ENCODE assay signal across 21 cellular contexts in genomic region chr18:10499230-10499629, GRCh38. TPM values are rescaled to one million over a fixed set of nuclear protein-coding genes. Genes with fewer than 3 reads are reported as not detected.
DNase-seq lines count a peak whose midpoint lies in the region; ATAC-seq, FAIRE-seq and TF ChIP-seq lines count a peak whose summit lies in the region.
"Had no signal": no experiment of that assay in that cellular context is flagged by ENCODE, and none has a peak within 500 bp of the region (broad histone marks: within the 10 kb centered on the region; RNA-seq: fewer than 3 reads in every experiment).

No MANE protein-coding gene starts in this region.

- in situ Hi-C loops in GM12878 (cut with MboI), result no loop called here

- TF ChIP-seq POLR2A in GM12878 (IDR thresholded peaks at IDR 0.05; ENCODE audit: low read depth, low read length), result no peak

- H4K20me1 ChIP-seq in BLaER1 treated with 17β-estradiol and CSF1 and Interleukin-3, amounts not matched to agents 10 nM and 100 nM, result no peaks in the 10 kb centered on the region
- no peaks in the 10 kb centered on the region for H4K20me1 ChIP-seq in GM12878 (ENCODE audit: control insufficient read depth, insufficient read depth)

- peak in 1 of 2 experiments; percentile 60; a peak in 1 of 4 replicates for TF ChIP-seq EP300 in GM12878 (IDR thresholded peaks at IDR 0.05; ENCODE audit: borderline replicate concordance in 1 of 2, control insufficient read depth in 1 of 2, low read depth in 2 of 2, low read length in 2 of 2)

- CTCF ChIA-PET in GM12878 (lab: Yijun Ruan, JAX), result no interaction called here

- H3K4me3 ChIP-seq in BLaER1 treated with 17β-estradiol and CSF1 and Interleukin-3, amounts not matched to agents 10 nM and 100 nM, result no peak overlapping the region
- H3K4me3 ChIP-seq in GM12878, result no peak overlapping the region
- H3K4me3 ChIP-seq: cardiac muscle cell, GM23338, thyroid gland had no signal

- H3K79me2 ChIP-seq in GM12878 (ENCODE audit: control insufficient read depth, insufficient read depth, low read length), result no peaks in the 10 kb centered on the region

- no peak overlapping the region for H2AFZ ChIP-seq in GM12878 (ENCODE audit: control insufficient read depth, low read depth, low read length)
- H2AFZ ChIP-seq: GM23338 had no signal

- H3K9me3 ChIP-seq in BLaER1 treated with 17β-estradiol and CSF1 and Interleukin-3, amounts not matched to agents 10 nM and 100 nM (replicated peaks in 1 of 11), result peaks cover 0 to 15% (median 5%) of the 10 kb centered on the region in 11 experiments; a peak in 12 of 22 replicates
- no peaks in the 10 kb centered on the region for H3K9me3 ChIP-seq in GM12878 (replicated peaks; ENCODE audit: control insufficient read depth, insufficient read depth, low read length)
- H3K9me3 ChIP-seq: thyroid gland had no signal

- WGBS in GM12878 (ENCODE audit: insufficient coverage, insufficient replicate concordance, low lambda C conversion rate, missing lambda C conversion rate), result 1% methylated on average over 6 of the region's 6 CpGs

- intact Hi-C loops in GM12878 (cut with micrococcal nuclease; ENCODE audit: unreplicated experiment), result no loop called here

- TF ChIP-seq CTCF in GM12878 (IDR thresholded peaks at IDR 0.05 in 2 of 3, conservative IDR thresholded peaks at IDR 0.05 in 1 of 3; ENCODE audit: control insufficient read depth in 2 of 3, extremely low read depth in 1 of 3, insufficient read depth in 1 of 3, low read depth in 3 of 3, low read length in 3 of 3), result no peak

- no peaks in the 10 kb centered on the region for H3K27me3 ChIP-seq in BLaER1 treated with 17β-estradiol and CSF1 and Interleukin-3, amounts not matched to agents 10 nM and 100 nM
- H3K27me3 ChIP-seq in GM12878 (replicated peaks in 1 of 2; ENCODE audit: control insufficient read depth in 2 of 2, insufficient read depth in 2 of 2, low read length in 1 of 2), result no peaks in the 10 kb centered on the region; a peak in 2 of 4 replicates
- H3K27me3 ChIP-seq: cardiac muscle cell, thyroid gland had no signal

- FAIRE-seq in GM12878 (lab: Jason Lieb, UNC), result no peak
- FAIRE-seq: keratinocyte had no signal

- no TSS peak for BruUV-seq in GM12878 (replicated peaks; lab: Mats Ljungman, UMichigan)

- no peak for TF ChIP-seq RAD21 in GM12878 (IDR thresholded peaks at IDR 0.05; ENCODE audit: insufficient read depth, low read depth, low read length)

- no peaks in the 10 kb centered on the region for H3K36me3 ChIP-seq in BLaER1 treated with 17β-estradiol and CSF1 and Interleukin-3, amounts not matched to agents 10 nM and 100 nM
- no peaks in the 10 kb centered on the region for H3K36me3 ChIP-seq in GM12878 (ENCODE audit: control insufficient read depth in 2 of 2, insufficient read depth in 2 of 2, low read length in 1 of 2)
- H3K36me3 ChIP-seq: cardiac muscle cell, thyroid gland had no signal

- H3K4me1 ChIP-seq in BLaER1 treated with 17β-estradiol and CSF1 and Interleukin-3, amounts not matched to agents 10 nM and 100 nM, result peaks cover 10 to 26% (median 18%) of the 10 kb centered on the region in 10 experiments
- H3K4me1 ChIP-seq in GM12878 (ENCODE audit: control insufficient read depth, insufficient read depth, low read length), result no peaks in the 10 kb centered on the region
- H3K4me1 ChIP-seq: thyroid gland had no signal

- POLR2A ChIA-PET in GM12878 (lab: Charles Lee), result no interaction called here

- peak; percentile 73 for DNase-seq in GF-D8 (lab: John Stamatoyannopoulos, UW)
- peak; percentile 64 to 94 for DNase-seq in NOMO-1 (lab: John Stamatoyannopoulos, UW; ENCODE audit: unreplicated experiment in 2 of 2)
- DNase-seq in GM12878 (ENCODE audit: low read depth, low spot score), result no peak
- DNase-seq in NK-92 treated with Interleukin-12 subunit alpha and Interleukin-12 subunit beta, amount 100 ng/mL, for 24 hours (lab: John Stamatoyannopoulos, UW), result no peak
- DNase-seq in NCI-H2196 (lab: John Stamatoyannopoulos, UW; ENCODE audit: unreplicated experiment), result no peak
- DNase-seq: activated CD4-positive, CD25-positive, alpha-beta regulatory T cell; GDM1; mammary epithelial cell; naive thymus-derived CD8-positive, alpha-beta T cell; NCI-H1417 treated with DMSO at 0.1 percent for 48 hours; NCI-H2171 treated with DMSO at 0.1 percent for 48 hours; posterior cingulate gyrus; thyroid gland had no signal

- SMC1A ChIA-PET in GM12878 (lab: Charles Lee; ENCODE audit: uncharacterized antibody, unreplicated experiment), result interaction anchor here (1.2 to 11.3 kb wide), 4 partner anchors 18 to 526 kb away, joined by 3 to 67 read pairs (median 6); no protein-coding TSS in a partner anchor

- RAD21 ChIA-PET in GM12878 (lab: Charles Lee; ENCODE audit: unreplicated experiment), result no interaction called here

- peak; percentile 79 for ATAC-seq in GM12878
- ATAC-seq in HG03457 (IDR thresholded peaks at IDR 0.05; ENCODE audit: unreplicated experiment), result no peak
- ATAC-seq in GM21825 (IDR thresholded peaks at IDR 0.05; ENCODE audit: unreplicated experiment), result no peak
- ATAC-seq: GM23338 had no signal

- H3K9ac ChIP-seq in BLaER1 treated with 17β-estradiol and CSF1 and Interleukin-3, amounts not matched to agents 10 nM and 100 nM, result no peak overlapping the region
- H3K9ac ChIP-seq in GM12878 (ENCODE audit: control insufficient read depth, insufficient read depth, low read length), result no peak overlapping the region
- H3K9ac ChIP-seq: KMS-11 had no signal

- peak overlapping the region; percentile 18 to 62 (median 35); a peak in 18 of 22 replicates for H3K4me2 ChIP-seq in BLaER1 treated with 17β-estradiol and CSF1 and Interleukin-3, amounts not matched to agents 10 nM and 100 nM
- no peak overlapping the region for H3K4me2 ChIP-seq in GM12878 (ENCODE audit: control insufficient read depth, insufficient read depth)
- H3K4me2 ChIP-seq: GM23338, KMS-11 had no signal

- H3K27ac ChIP-seq in BLaER1 treated with 17β-estradiol and CSF1 and Interleukin-3, amounts not matched to agents 10 nM and 100 nM, result no peak overlapping the region
- no peak overlapping the region for H3K27ac ChIP-seq in GM12878 (ENCODE audit: control insufficient read depth, insufficient read depth)
- H3K27ac ChIP-seq: cardiac muscle cell, KMS-11, thyroid gland had no signal

TF ChIP-seq in GM12878, 131 proteins besides CTCF, POLR2A, EP300 and RAD21 (continues in another document):
- TF ChIP-seq RUNX3 (IDR thresholded peaks at IDR 0.05; ENCODE audit: low read length) (peak; percentile 55; the same call in 1 of the 2 replicates), BMI1 (IDR thresholded peaks at IDR 0.05; ENCODE audit: borderline replicate concordance) (peak; percentile 57; the same call in 1 of the 2 replicates), ZNF217 (IDR thresholded peaks at IDR 0.05) (no peak), ATF7 (IDR thresholded peaks at IDR 0.05; ENCODE audit: low read depth) (peak; percentile 93), IKZF1 (conservative IDR thresholded peaks at IDR 0.05) (peak; percentile 55; the same call in 1 of the 2 replicates), IKZF2 (IDR thresholded peaks at IDR 0.05) (peak; percentile 49 to 60; a peak in 2 of 4 replicates)
- TF ChIP-seq, protein P1, sequence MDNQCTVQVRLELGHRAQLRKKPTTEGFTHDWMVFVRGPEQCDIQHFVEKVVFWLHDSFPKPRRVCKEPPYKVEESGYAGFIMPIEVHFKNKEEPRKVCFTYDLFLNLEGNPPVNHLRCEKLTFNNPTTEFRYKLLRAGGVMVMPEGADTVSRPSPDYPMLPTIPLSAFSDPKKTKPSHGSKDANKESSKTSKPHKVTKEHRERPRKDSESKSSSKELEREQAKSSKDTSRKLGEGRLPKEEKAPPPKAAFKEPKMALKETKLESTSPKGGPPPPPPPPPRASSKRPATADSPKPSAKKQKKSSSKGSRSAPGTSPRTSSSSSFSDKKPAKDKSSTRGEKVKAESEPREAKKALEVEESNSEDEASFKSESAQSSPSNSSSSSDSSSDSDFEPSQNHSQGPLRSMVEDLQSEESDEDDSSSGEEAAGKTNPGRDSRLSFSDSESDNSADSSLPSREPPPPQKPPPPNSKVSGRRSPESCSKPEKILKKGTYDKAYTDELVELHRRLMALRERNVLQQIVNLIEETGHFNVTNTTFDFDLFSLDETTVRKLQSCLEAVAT (IDR thresholded peaks at IDR 0.05), result 0 out of 2 replicates have a peak, but pooled peaks have one; percentile 38

RNA-seq across cellular contexts. Expression of gene NAPG, which starts 26.6 kb away (rescaled TPM):
- total RNA-seq in GM12878 (2013; cell fraction: nucleolus; rRNA removed), result 102 and 107 TPM in 2 replicates
- total RNA-seq in GM12878 (2014; rRNA removed) (23.2 and 28.1 TPM in 2 replicates), GM12878 (2014; rRNA removed; fragmentation: Illumina TruSeq; extraction: Trizol) (30.4 and 32.7 TPM in 2 replicates), GM12878 (2021) (22.4 and 23.7 TPM in 2 replicates)
- polyA plus RNA-seq in GM12878 (2011; ENCODE audit: low read depth), result 9.2 TPM
- polyA plus RNA-seq in GM12878 (2011; rRNA removed) (34.8 and 52.2 TPM in 2 replicates), GM12878 (2014; fragmentation: Illumina TruSeq; extraction: Trizol) (22.2 and 30.7 TPM in 2 replicates), GM12878 (2014; fragmentation: Nextera tagmentation; extraction: Ambion mirVana) (10 to 100 TPM; 20.5 to 24.3 TPM), GM12878 (2014; rRNA removed) (14.3 and 20.6 TPM in 2 replicates), GM12878 (2016; fragmentation: Nextera tagmentation; extraction: Ambion mirVana) (10 to 100 TPM; 26.5 to 27.1 TPM)
- polyA plus RNA-seq in GM12878 (2011; cell fraction: cytosol; rRNA removed), result 12.0 and 12.3 TPM in 2 replicates
- 25.3 and 28.1 TPM in 2 replicates for polyA plus RNA-seq in GM12878 (2011; cell fraction: nucleus; rRNA removed)
- 16.4 and 16.5 TPM in 2 replicates for polyA plus RNA-seq in GM12878 (2012)
- polyA minus RNA-seq in GM12878 (2011; rRNA and poly(A)+ RNA removed), result 14.5 and 20.4 TPM in 2 replicates
- polyA minus RNA-seq in GM12878 (2011; cell fraction: cytosol; rRNA and poly(A)+ RNA removed), result 10.3 and 10.8 TPM in 2 replicates
- 17.0 and 28.7 TPM in 2 replicates for polyA minus RNA-seq in GM12878 (2011; cell fraction: nucleus; rRNA and poly(A)+ RNA removed)

RNA-seq across cellular contexts. Expression of gene APCDD1, which starts 44.8 kb away (rescaled TPM):
- not detected in 2 replicates for total RNA-seq in GM12878 (2013; cell fraction: nucleolus; rRNA removed)
- total RNA-seq in GM12878 (2014; rRNA removed), result not detected in 2 replicates
- total RNA-seq in GM12878 (2014; rRNA removed; fragmentation: Illumina TruSeq; extraction: Trizol), result not detected in 2 replicates
- total RNA-seq in GM12878 (2021), result not detected in 2 replicates
- not detected for polyA plus RNA-seq in GM12878 (2011; ENCODE audit: low read depth)
- polyA plus RNA-seq in GM12878 (2011; rRNA removed), result not detected in 2 replicates
- not detected in 2 replicates for polyA plus RNA-seq in GM12878 (2011; cell fraction: cytosol; rRNA removed)
- not detected in 2 replicates for polyA plus RNA-seq in GM12878 (2011; cell fraction: nucleus; rRNA removed)
- polyA plus RNA-seq in GM12878 (2012), result not detected in 2 replicates
- not detected in 2 replicates for polyA plus RNA-seq in GM12878 (2014; fragmentation: Illumina TruSeq; extraction: Trizol)
- polyA plus RNA-seq in GM12878 (2014; fragmentation: Nextera tagmentation; extraction: Ambion mirVana), result not detected
- polyA plus RNA-seq in GM12878 (2014; rRNA removed), result not detected in 2 replicates
- polyA plus RNA-seq in GM12878 (2016; fragmentation: Nextera tagmentation; extraction: Ambion mirVana), result not detected
- polyA minus RNA-seq in GM12878 (2011; rRNA and poly(A)+ RNA removed), result not detected in 2 replicates
- polyA minus RNA-seq in GM12878 (2011; cell fraction: cytosol; rRNA and poly(A)+ RNA removed), result not detected in 2 replicates
- not detected in 2 replicates for polyA minus RNA-seq in GM12878 (2011; cell fraction: nucleus; rRNA and poly(A)+ RNA removed)
- total RNA-seq: naive thymus-derived CD8-positive, alpha-beta T cell; T-helper 2 cell treated with Interferon-gamma antibody and Interleukin-4, amounts not matched to agents 100 ng/mL and 5 ng/mL, for 36 hours had no signal
- polyA plus RNA-seq: naive thymus-derived CD8-positive, alpha-beta T cell had no signal

Comparison
In these comparisons a context has a peak if more than half of its experiments do, and no peak if none do; other contexts are left out.
1. DNase-seq: peak in GF-D8 (single experiment) and NOMO-1 (2 of 2); none in GM12878 (single experiment), NK-92 treated with Interleukin-12 subunit alpha and Interleukin-12 subunit beta, amount 100 ng/mL, for 24 hours (single experiment) and NCI-H2196 (single experiment).